ENCODE assay signal across 8 cellular contexts in the genomic region with DNA sequence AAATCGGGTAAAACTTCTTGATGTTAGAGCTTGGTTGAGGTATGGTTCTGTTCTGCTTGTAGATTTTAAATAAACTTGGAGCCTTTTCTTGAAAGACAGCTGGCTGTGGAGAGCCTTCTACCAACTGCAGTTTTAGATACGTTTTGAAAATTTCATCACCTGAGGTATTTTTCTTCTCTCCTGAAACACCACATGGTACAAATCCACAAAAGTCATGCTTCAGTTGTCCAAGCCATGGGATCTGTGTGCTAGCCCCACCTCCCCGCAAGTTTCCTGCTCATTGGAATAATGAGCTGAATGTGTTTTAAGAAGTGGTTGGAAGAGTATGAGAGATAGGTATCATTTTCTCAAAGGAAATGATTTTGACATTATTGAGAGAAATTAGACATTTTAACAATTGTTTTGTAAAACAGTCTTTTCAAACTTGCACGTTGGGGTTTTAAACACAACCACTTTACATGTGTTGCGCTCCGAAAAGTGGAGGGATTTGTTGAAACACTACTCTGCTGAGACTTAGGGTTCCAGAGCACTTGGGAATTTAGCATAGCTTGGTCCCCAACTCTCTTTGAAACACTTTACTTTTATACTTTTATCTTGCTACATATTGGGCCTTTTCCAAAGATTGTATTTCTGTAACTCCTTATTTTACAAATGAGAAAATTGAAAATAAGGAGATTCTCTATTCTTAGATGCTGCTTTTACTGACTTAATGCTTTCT. TPM values are rescaled to one million over a fixed set of nuclear protein-coding genes. Genes with fewer than 3 reads are reported as not detected.
DNase-seq lines count a peak whose midpoint lies in the region; ATAC-seq lines count a peak whose summit lies in the region.

No MANE protein-coding gene starts in this region.

- H3K4me3 ChIP-seq in duodenal mucosa (ENCODE audit: low read depth in 1 of 2, low read length in 2 of 2), result peak overlapping the region; percentile 64 to 86

- no peak for DNase-seq in activated T-cell treated with anti-CD3 and anti-CD28 coated beads, Interleukin-2, amount 50 U/mL, for 72 hours
- DNase-seq in activated T-cell treated with anti-CD3 and anti-CD28 coated beads for 4 hours (no peak), NCI-H82 treated with DMSO at 0.1 percent for 48 hours (lab: John Stamatoyannopoulos, UW; ENCODE audit: unreplicated experiment) (peak; percentile 49), naive B cell (no peak), germinal center (ENCODE audit: low spot score) (no peak)

- no peaks in the 10 kb centered on the region for H3K27me3 Mint-ChIP-seq in activated T-cell treated with anti-CD3 and anti-CD28 coated beads, Interleukin-2, amount 50 U/mL, for 72 hours (ENCODE audit: low read depth)
- H3K27me3 Mint-ChIP-seq in naive B cell, result no peaks in the 10 kb centered on the region

- H3K4me1 ChIP-seq in duodenal mucosa (ENCODE audit: control insufficient read depth in 1 of 2, insufficient read depth in 2 of 2, low read length in 2 of 2), result peaks cover 37 to 40% of the 10 kb centered on the region in 2 donors

- peak overlapping the region; percentile 34 to 83 for H3K9ac ChIP-seq in duodenal mucosa (ENCODE audit: low read depth in 1 of 2, low read length in 2 of 2)

- peak overlapping the region; percentile 64 for H3K27ac ChIP-seq in duodenal mucosa (ENCODE audit: low read depth, low read length)

- peak overlapping the region; percentile 91 for H3K27ac Mint-ChIP-seq in activated T-cell treated with anti-CD3 and anti-CD28 coated beads, Interleukin-2, amount 50 U/mL, for 72 hours
- peak overlapping the region; percentile 39 to 99 (median 72) for H3K27ac Mint-ChIP-seq in naive B cell

- H3K36me3 Mint-ChIP-seq in activated T-cell treated with anti-CD3 and anti-CD28 coated beads, Interleukin-2, amount 50 U/mL, for 72 hours (ENCODE audit: insufficient read depth in 2 of 2), result peaks cover 0 to 3% of the 10 kb centered on the region in 2 donors
- H3K36me3 Mint-ChIP-seq in naive B cell, result no peaks in the 10 kb centered on the region

- peak overlapping the region; percentile 75 to 84 for H3K4me3 Mint-ChIP-seq in activated T-cell treated with anti-CD3 and anti-CD28 coated beads, Interleukin-2, amount 50 U/mL, for 72 hours
- H3K4me3 Mint-ChIP-seq in naive B cell, result peak overlapping the region; percentile 78 to 92 (median 90)

- ATAC-seq in activated T-cell treated with anti-CD3 and anti-CD28 coated beads, Interleukin-2, amount 50 U/mL, for 72 hours (replicated peaks in 1 of 2), result no peak
- ATAC-seq in naive B cell (ENCODE audit: low read depth in 2 of 2) (no peak), GM19452 (IDR thresholded peaks at IDR 0.05; ENCODE audit: unreplicated experiment) (no peak), HG03196 (IDR thresholded peaks at IDR 0.05; ENCODE audit: unreplicated experiment) (no peak)

- H3K36me3 ChIP-seq in duodenal mucosa (ENCODE audit: control insufficient read depth in 1 of 2, insufficient read depth in 2 of 2, low read length in 2 of 2), result no peaks in the 10 kb centered on the region

- H3K9me3 Mint-ChIP-seq in activated T-cell treated with anti-CD3 and anti-CD28 coated beads, Interleukin-2, amount 50 U/mL, for 72 hours, result no peaks in the 10 kb centered on the region
- no peaks in the 10 kb centered on the region for H3K9me3 Mint-ChIP-seq in naive B cell

- H3K4me1 Mint-ChIP-seq in activated T-cell treated with anti-CD3 and anti-CD28 coated beads, Interleukin-2, amount 50 U/mL, for 72 hours (ENCODE audit: low read depth), result peaks cover 77% of the 10 kb centered on the region
- H3K4me1 Mint-ChIP-seq in naive B cell, result peaks cover 39 to 56% (median 50%) of the 10 kb centered on the region in 3 donors

- no peaks in the 10 kb centered on the region for H3K27me3 ChIP-seq in duodenal mucosa (ENCODE audit: control insufficient read depth in 1 of 2, insufficient read depth in 2 of 2, low read length in 2 of 2)

- no peaks in the 10 kb centered on the region for H3K9me3 ChIP-seq in duodenal mucosa (ENCODE audit: control insufficient read depth in 1 of 2, low read length in 2 of 2)

RNA-seq across cellular contexts. Expression of gene PPM1A, which starts 1.5 kb away (rescaled TPM):
- 10 to 100 TPM; 57.3 to 62.9 TPM for total RNA-seq in activated T-cell treated with anti-CD3 and anti-CD28 coated beads, Interleukin-2, amount 50 U/mL, for 72 hours
- polyA plus RNA-seq in naive B cell (ENCODE audit: low read depth in 6 of 6), result 10 to 100 TPM; 16.4 to 30.5 (median 17.2) TPM
